1 cellular context compared by ENCODE assay signal in the genomic region with DNA sequence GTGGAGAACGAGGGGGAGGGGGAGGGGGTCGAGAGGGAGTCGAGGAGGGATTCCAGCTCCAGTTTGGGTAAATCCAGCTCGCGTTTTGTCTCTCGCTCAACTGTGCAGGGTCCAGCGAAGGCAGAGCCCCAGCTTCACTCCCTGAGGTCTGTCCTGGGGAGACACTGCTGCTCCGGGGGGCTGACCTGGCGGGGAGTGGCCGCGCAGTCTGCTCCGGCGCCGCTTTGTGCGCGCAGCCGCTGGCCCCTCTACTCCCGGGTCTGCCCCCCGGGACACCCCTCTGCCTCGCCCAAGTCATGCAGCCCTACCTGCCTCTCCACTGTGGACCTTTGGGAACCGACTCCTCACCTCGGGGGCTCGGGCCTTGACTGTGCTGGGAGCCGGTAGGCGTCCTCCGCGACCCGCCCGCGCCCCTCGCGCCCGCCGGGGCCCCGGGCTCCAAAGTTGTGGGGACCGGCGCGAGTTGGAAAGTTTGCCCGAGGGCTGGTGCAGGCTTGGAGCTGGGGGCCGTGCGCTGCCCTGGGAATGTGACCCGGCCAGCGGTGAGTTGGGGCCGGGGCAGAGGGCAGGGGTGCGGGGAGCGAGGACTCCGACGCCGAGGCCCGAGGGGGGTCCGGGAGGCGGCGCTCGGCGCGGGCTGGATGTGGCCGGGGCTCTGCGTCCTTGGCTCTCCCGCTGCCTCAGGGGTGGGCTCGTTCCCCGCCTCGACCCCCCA.
TF ChIP-seq lines count a peak whose summit lies in the region.

TSS of gene TET1 (plus strand) at position 137 of the 715 bp plus-strand sequence. CDS start 12,002 bp downstream, outside the sequence.

TF ChIP-seq in K562, 482 proteins besides CTCF, POLR2A, EP300 and RAD21 (continued from another document):
- TF ChIP-seq, protein P1, sequence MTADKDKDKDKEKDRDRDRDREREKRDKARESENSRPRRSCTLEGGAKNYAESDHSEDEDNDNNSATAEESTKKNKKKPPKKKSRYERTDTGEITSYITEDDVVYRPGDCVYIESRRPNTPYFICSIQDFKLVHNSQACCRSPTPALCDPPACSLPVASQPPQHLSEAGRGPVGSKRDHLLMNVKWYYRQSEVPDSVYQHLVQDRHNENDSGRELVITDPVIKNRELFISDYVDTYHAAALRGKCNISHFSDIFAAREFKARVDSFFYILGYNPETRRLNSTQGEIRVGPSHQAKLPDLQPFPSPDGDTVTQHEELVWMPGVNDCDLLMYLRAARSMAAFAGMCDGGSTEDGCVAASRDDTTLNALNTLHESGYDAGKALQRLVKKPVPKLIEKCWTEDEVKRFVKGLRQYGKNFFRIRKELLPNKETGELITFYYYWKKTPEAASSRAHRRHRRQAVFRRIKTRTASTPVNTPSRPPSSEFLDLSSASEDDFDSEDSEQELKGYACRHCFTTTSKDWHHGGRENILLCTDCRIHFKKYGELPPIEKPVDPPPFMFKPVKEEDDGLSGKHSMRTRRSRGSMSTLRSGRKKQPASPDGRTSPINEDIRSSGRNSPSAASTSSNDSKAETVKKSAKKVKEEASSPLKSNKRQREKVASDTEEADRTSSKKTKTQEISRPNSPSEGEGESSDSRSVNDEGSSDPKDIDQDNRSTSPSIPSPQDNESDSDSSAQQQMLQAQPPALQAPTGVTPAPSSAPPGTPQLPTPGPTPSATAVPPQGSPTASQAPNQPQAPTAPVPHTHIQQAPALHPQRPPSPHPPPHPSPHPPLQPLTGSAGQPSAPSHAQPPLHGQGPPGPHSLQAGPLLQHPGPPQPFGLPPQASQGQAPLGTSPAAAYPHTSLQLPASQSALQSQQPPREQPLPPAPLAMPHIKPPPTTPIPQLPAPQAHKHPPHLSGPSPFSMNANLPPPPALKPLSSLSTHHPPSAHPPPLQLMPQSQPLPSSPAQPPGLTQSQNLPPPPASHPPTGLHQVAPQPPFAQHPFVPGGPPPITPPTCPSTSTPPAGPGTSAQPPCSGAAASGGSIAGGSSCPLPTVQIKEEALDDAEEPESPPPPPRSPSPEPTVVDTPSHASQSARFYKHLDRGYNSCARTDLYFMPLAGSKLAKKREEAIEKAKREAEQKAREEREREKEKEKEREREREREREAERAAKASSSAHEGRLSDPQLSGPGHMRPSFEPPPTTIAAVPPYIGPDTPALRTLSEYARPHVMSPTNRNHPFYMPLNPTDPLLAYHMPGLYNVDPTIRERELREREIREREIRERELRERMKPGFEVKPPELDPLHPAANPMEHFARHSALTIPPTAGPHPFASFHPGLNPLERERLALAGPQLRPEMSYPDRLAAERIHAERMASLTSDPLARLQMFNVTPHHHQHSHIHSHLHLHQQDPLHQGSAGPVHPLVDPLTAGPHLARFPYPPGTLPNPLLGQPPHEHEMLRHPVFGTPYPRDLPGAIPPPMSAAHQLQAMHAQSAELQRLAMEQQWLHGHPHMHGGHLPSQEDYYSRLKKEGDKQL (CRISPR knock-in tag; IDR thresholded peaks at IDR 0.05; ENCODE audit: borderline replicate concordance), result 0 out of 2 replicates have a peak, but pooled peaks have one; percentile 86
- TF ChIP-seq MNT (conservative IDR thresholded peaks at IDR 0.05) (no peak), ZKSCAN3 (CRISPR knock-in tag; IDR thresholded peaks at IDR 0.05) (no peak), ZNF395 (CRISPR knock-in tag; IDR thresholded peaks at IDR 0.05) (no peak), PRPF4 (IDR thresholded peaks at IDR 0.05; ENCODE audit: insufficient read depth, low read depth, low read length, poor library complexity, severe bottlenecking) (no peak), GATAD2A (IDR thresholded peaks at IDR 0.05) (no peak; the same call in 1 of the 2 replicates), ZBTB12 (CRISPR knock-in tag; IDR thresholded peaks at IDR 0.05) (no peak), GTF2F1 (IDR thresholded peaks at IDR 0.05; ENCODE audit: low read depth, low read length) (peak; percentile 89), SMARCB1 (IDR thresholded peaks at IDR 0.05; ENCODE audit: insufficient read length, low read depth) (no peak), SETDB1 (IDR thresholded peaks at IDR 0.05; ENCODE audit: low read length) (no peak), TAF9B (IDR thresholded peaks at IDR 0.05; ENCODE audit: partially characterized antibody) (no peak), POLR3A (IDR thresholded peaks at IDR 0.05; ENCODE audit: borderline replicate concordance, extremely low read depth, insufficient read depth, insufficient read length) (no peak), ZNF764 (CRISPR knock-in tag; IDR thresholded peaks at IDR 0.05; ENCODE audit: low read depth) (no peak), NFRKB (IDR thresholded peaks at IDR 0.05; ENCODE audit: low read depth) (peak; percentile 71; the same call in 1 of the 2 replicates), ZNF263 (CRISPR knock-in tag; IDR thresholded peaks at IDR 0.05; ENCODE audit: borderline replicate concordance) (peak; percentile 68; the same call in 1 of the 2 replicates), THAP7 (CRISPR knock-in tag; IDR thresholded peaks at IDR 0.05) (0 out of 2 replicates have a peak, but pooled peaks have one; percentile 73), CHD7 (IDR thresholded peaks at IDR 0.05; ENCODE audit: low read depth, low read length) (no peak), CBFA2T2 (conservative IDR thresholded peaks at IDR 0.05) (0 out of 2 replicates have a peak, but pooled peaks have one; percentile 2), TCF3 (CRISPR knock-in tag; IDR thresholded peaks at IDR 0.05) (0 out of 2 replicates have a peak, but pooled peaks have one; percentile 8), SAP30 (IDR thresholded peaks at IDR 0.05; ENCODE audit: borderline replicate concordance, insufficient read depth, low read depth, low read length, poor library complexity, severe bottlenecking) (peak; percentile 57)
- TF ChIP-seq, protein P2, sequence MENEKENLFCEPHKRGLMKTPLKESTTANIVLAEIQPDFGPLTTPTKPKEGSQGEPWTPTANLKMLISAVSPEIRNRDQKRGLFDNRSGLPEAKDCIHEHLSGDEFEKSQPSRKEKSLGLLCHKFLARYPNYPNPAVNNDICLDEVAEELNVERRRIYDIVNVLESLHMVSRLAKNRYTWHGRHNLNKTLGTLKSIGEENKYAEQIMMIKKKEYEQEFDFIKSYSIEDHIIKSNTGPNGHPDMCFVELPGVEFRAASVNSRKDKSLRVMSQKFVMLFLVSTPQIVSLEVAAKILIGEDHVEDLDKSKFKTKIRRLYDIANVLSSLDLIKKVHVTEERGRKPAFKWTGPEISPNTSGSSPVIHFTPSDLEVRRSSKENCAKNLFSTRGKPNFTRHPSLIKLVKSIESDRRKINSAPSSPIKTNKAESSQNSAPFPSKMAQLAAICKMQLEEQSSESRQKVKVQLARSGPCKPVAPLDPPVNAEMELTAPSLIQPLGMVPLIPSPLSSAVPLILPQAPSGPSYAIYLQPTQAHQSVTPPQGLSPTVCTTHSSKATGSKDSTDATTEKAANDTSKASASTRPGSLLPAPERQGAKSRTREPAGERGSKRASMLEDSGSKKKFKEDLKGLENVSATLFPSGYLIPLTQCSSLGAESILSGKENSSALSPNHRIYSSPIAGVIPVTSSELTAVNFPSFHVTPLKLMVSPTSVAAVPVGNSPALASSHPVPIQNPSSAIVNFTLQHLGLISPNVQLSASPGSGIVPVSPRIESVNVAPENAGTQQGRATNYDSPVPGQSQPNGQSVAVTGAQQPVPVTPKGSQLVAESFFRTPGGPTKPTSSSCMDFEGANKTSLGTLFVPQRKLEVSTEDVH (IDR thresholded peaks at IDR 0.05; ENCODE audit: low read depth, partially characterized antibody), result peak; percentile 21
